Comparison of ENCODE assay signal across 10 cellular contexts in genomic region chr12:26750531-26751171, GRCh38.
DNase-seq lines count a peak whose midpoint lies in the region; ATAC-seq and TF ChIP-seq lines count a peak whose summit lies in the region.
"Had no signal": no experiment of that assay in that cellular context is flagged by ENCODE, and none has a peak within 500 bp of the region (broad histone marks: within the 10 kb centered on the region; RNA-seq: fewer than 3 reads in every experiment).

No MANE protein-coding gene starts in this region.

- no peaks in the 10 kb centered on the region for H3K27me3 ChIP-seq in suprapubic skin
- H3K27me3 ChIP-seq in vagina = no peaks in the 10 kb centered on the region
- H3K27me3 ChIP-seq: upper lobe of left lung had no signal

- H3K4me3 ChIP-seq in suprapubic skin (no peak overlapping the region), vagina (no peak overlapping the region)
- H3K4me3 ChIP-seq: lung, upper lobe of left lung had no signal

- peak; percentile 38 for ATAC-seq in GM18505 (IDR thresholded peaks at IDR 0.05; ENCODE audit: unreplicated experiment)
- peak; percentile 36 for ATAC-seq in GM21381 (IDR thresholded peaks at IDR 0.05; ENCODE audit: unreplicated experiment)
- peak; percentile 36 for ATAC-seq in HG03139 (IDR thresholded peaks at IDR 0.05; ENCODE audit: unreplicated experiment)

- H3K4me1 ChIP-seq in suprapubic skin = peaks cover 33% of the 10 kb centered on the region
- H3K4me1 ChIP-seq in vagina = peaks cover 25% of the 10 kb centered on the region

- H3K27ac ChIP-seq in angular gyrus (ENCODE audit: low read depth, low read length) (peak overlapping the region; percentile 15), caudate nucleus (ENCODE audit: low read depth, low read length) (no peak overlapping the region), suprapubic skin (no peak overlapping the region), vagina (no peak overlapping the region)
- H3K27ac ChIP-seq: upper lobe of left lung had no signal

- no peaks in the 10 kb centered on the region for H3K36me3 ChIP-seq in suprapubic skin
- H3K36me3 ChIP-seq in vagina = no peaks in the 10 kb centered on the region
- H3K36me3 ChIP-seq: upper lobe of left lung had no signal

- TF ChIP-seq POLR2A in GM18505 (IDR thresholded peaks at IDR 0.05; ENCODE audit: borderline replicate concordance, extremely low read depth, insufficient read depth, insufficient read length) (no peak), suprapubic skin (IDR thresholded peaks at IDR 0.05) (no peak), vagina (IDR thresholded peaks at IDR 0.05) (no peak)

- no peak for DNase-seq in caudate nucleus (lab: John Stamatoyannopoulos, UW)
- no peak for DNase-seq in suprapubic skin (ENCODE audit: low spot score in 2 of 2)
- DNase-seq in NCI-H1694 (lab: John Stamatoyannopoulos, UW) = no peak
- DNase-seq in vagina (ENCODE audit: extremely low spot score in 2 of 2) = no peak
- DNase-seq: upper lobe of left lung had no signal

- peaks cover 4% of the 10 kb centered on the region for H3K9me3 ChIP-seq in suprapubic skin
- H3K9me3 ChIP-seq in vagina = no peaks in the 10 kb centered on the region

- TF ChIP-seq EP300 in suprapubic skin (IDR thresholded peaks at IDR 0.05) = no peak

- WGBS in suprapubic skin = 59% methylated on average over 7 of the region's 7 CpGs

- TF ChIP-seq CTCF in suprapubic skin (IDR thresholded peaks at IDR 0.05) = no peak
- TF ChIP-seq CTCF in vagina (IDR thresholded peaks at IDR 0.05) = no peak

- intact Hi-C loops in vagina (cut with DNase I) = no loop called here
